ENCODE assay signal across 6 cellular contexts in genomic region chr17:38855101-38855714, GRCh38. TPM values are rescaled to one million over a fixed set of nuclear protein-coding genes. Genes with fewer than 3 reads are reported as not detected.
DNase-seq lines count a peak whose midpoint lies in the region; TF ChIP-seq lines count a peak whose summit lies in the region.
"Not testable (repeated sequence)": the region's sequence is repeated elsewhere in the genome, so short reads cannot be mapped to it uniquely, and the experiment has no call there.

No MANE protein-coding gene starts in this region.

- not testable (repeated sequence) for H3K23ac ChIP-seq in H9 (ENCODE audit: insufficient read length, low read depth, low read length)

- not testable (repeated sequence) for H3K27me3 Mint-ChIP-seq in H9 (ENCODE audit: low read depth); T-helper 1 cell treated with Interleukin-12 subunit alpha and Interleukin-12 subunit beta and Interleukin-4 antibody, amounts not matched to agents 30 μg/mL and 1 μg/mL, for 36 hours (ENCODE audit: low read depth); activated naive CD8-positive, alpha-beta T cell treated with anti-CD3 and anti-CD28 coated beads for 36 hours
- peaks cover 11% of the 10 kb centered on the region for H3K27me3 Mint-ChIP-seq in nephron progenitor cell (ENCODE audit: low read depth, poor library complexity)

- not testable (repeated sequence) for DNase-seq in H9; activated naive CD8-positive, alpha-beta T cell treated with anti-CD3 and anti-CD28 coated beads for 36 hours; epithelial cell of prostate (ENCODE audit: low read depth, low spot score); nephron progenitor cell

- not testable (repeated sequence) for H3K9me3 ChIP-seq in H9 (ENCODE audit: control insufficient read depth, low read depth, low read length)

- H3K56ac ChIP-seq in H9 (ENCODE audit: insufficient read length, low read depth, low read length): not testable (repeated sequence)

- H3K4me3 Mint-ChIP-seq in H9; T-helper 1 cell treated with Interleukin-12 subunit alpha and Interleukin-12 subunit beta and Interleukin-4 antibody, amounts not matched to agents 30 μg/mL and 1 μg/mL, for 36 hours: not testable (repeated sequence)
- H3K4me3 Mint-ChIP-seq in activated naive CD8-positive, alpha-beta T cell treated with anti-CD3 and anti-CD28 coated beads for 36 hours: peak overlapping the region; percentile 32
- peak overlapping the region; percentile 65 for H3K4me3 Mint-ChIP-seq in nephron progenitor cell

- H2BK20ac ChIP-seq in H9 (ENCODE audit: low read depth, low read length, poor library complexity, severe bottlenecking): not testable (repeated sequence)

- not testable (repeated sequence) for H4K20me1 ChIP-seq in H9 (ENCODE audit: control insufficient read depth, insufficient read depth, insufficient read length)

- H3K4me2 ChIP-seq in H9 (ENCODE audit: insufficient read depth, insufficient read length, low read length): not testable (repeated sequence)

- not testable (repeated sequence) for H3K4me1 ChIP-seq in H9 (ENCODE audit: insufficient read depth, low read length)

- not testable (repeated sequence) for H4K91ac ChIP-seq in H9 (ENCODE audit: insufficient read length, low read depth, low read length)

- H3K79me1 ChIP-seq in H9 (ENCODE audit: insufficient read depth, low read depth, low read length, poor library complexity, severe bottlenecking): not testable (repeated sequence)

- not testable (repeated sequence) for H3T11ph ChIP-seq in H9 (ENCODE audit: low read length)

- not testable (repeated sequence) for H4K8ac ChIP-seq in H9 (replicated peaks; ENCODE audit: insufficient read length, low read depth, low read length)

- H2BK12ac ChIP-seq in H9 (ENCODE audit: insufficient read length, low read depth, low read length): not testable (repeated sequence)

- H3K9me3 Mint-ChIP-seq in H9; T-helper 1 cell treated with Interleukin-12 subunit alpha and Interleukin-12 subunit beta and Interleukin-4 antibody, amounts not matched to agents 30 μg/mL and 1 μg/mL, for 36 hours; activated naive CD8-positive, alpha-beta T cell treated with anti-CD3 and anti-CD28 coated beads for 36 hours; nephron progenitor cell: not testable (repeated sequence)

- not testable (repeated sequence) for TF ChIP-seq CTCF in 22Rv1 (IDR thresholded peaks at IDR 0.05); H9 (conservative IDR thresholded peaks at IDR 0.05); nephron progenitor cell (IDR thresholded peaks at IDR 0.05)

- H2BK15ac ChIP-seq in H9 (ENCODE audit: low read depth, low read length): 0 out of 2 replicates have a peak overlapping the region, but pooled peaks have one; percentile 99

- no CpG with 5 or more reads among the region's 28 CpGs for WGBS in H9 (ENCODE audit: extremely low coverage, insufficient read length, low lambda C conversion rate)

- H2BK120ac ChIP-seq in H9 (ENCODE audit: low read depth, low read length, poor library complexity, severe bottlenecking): not testable (repeated sequence)

- H3K9ac ChIP-seq in H9 (ENCODE audit: extremely low read depth, insufficient read length, low read length): not testable (repeated sequence)

- H3K4ac ChIP-seq in H9 (ENCODE audit: low read depth, low read length): not testable (repeated sequence)

- H3K23me2 ChIP-seq in H9 (ENCODE audit: insufficient read length, low read depth, low read length, poor library complexity, severe bottlenecking): peaks cover 12% of the 10 kb centered on the region

- not testable (repeated sequence) for H4K5ac ChIP-seq in H9 (ENCODE audit: insufficient read length, low read depth, low read length)

- H3K27ac Mint-ChIP-seq in H9: not testable (repeated sequence)
- H3K27ac Mint-ChIP-seq in T-helper 1 cell treated with Interleukin-12 subunit alpha and Interleukin-12 subunit beta and Interleukin-4 antibody, amounts not matched to agents 30 μg/mL and 1 μg/mL, for 36 hours: peak overlapping the region; percentile 60
- H3K27ac Mint-ChIP-seq in activated naive CD8-positive, alpha-beta T cell treated with anti-CD3 and anti-CD28 coated beads for 36 hours: peak overlapping the region; percentile 96
- H3K27ac Mint-ChIP-seq in nephron progenitor cell: peak overlapping the region; percentile 59

- not testable (repeated sequence) for H3K27me3 ChIP-seq in H9 (ENCODE audit: insufficient read depth, low read length)

- not testable (repeated sequence) for H3K14ac ChIP-seq in H9 (ENCODE audit: insufficient read depth, low read length)

- H3K36me3 Mint-ChIP-seq in H9 (ENCODE audit: insufficient read depth in 1 of 3, low read depth in 3 of 3) (peaks cover 34 to 37% (median 34%) of the 10 kb centered on the region in 3 experiments), nephron progenitor cell (ENCODE audit: low read depth) (peaks cover 34% of the 10 kb centered on the region)
- peaks cover 37% of the 10 kb centered on the region for H3K36me3 Mint-ChIP-seq in T-helper 1 cell treated with Interleukin-12 subunit alpha and Interleukin-12 subunit beta and Interleukin-4 antibody, amounts not matched to agents 30 μg/mL and 1 μg/mL, for 36 hours (ENCODE audit: low read depth)
- peaks cover 35% of the 10 kb centered on the region for H3K36me3 Mint-ChIP-seq in activated naive CD8-positive, alpha-beta T cell treated with anti-CD3 and anti-CD28 coated beads for 36 hours

- not testable (repeated sequence) for H3K18ac ChIP-seq in H9 (ENCODE audit: insufficient read length, low read depth, low read length)

- H2AFZ ChIP-seq in H9 (ENCODE audit: low read length): not testable (repeated sequence)

- H3K4me1 Mint-ChIP-seq in H9: peaks cover 18 to 25% of the 10 kb centered on the region in 2 experiments
- peaks cover 44% of the 10 kb centered on the region for H3K4me1 Mint-ChIP-seq in T-helper 1 cell treated with Interleukin-12 subunit alpha and Interleukin-12 subunit beta and Interleukin-4 antibody, amounts not matched to agents 30 μg/mL and 1 μg/mL, for 36 hours (ENCODE audit: low read depth)
- H3K4me1 Mint-ChIP-seq in activated naive CD8-positive, alpha-beta T cell treated with anti-CD3 and anti-CD28 coated beads for 36 hours: peaks cover 27% of the 10 kb centered on the region
- H3K4me1 Mint-ChIP-seq in nephron progenitor cell: peaks cover 38% of the 10 kb centered on the region

- 0 out of 2 replicates have a peak overlapping the region, but pooled peaks have one; percentile 88 for H3K27ac ChIP-seq in 22Rv1
- not testable (repeated sequence) for H3K27ac ChIP-seq in H9 (ENCODE audit: insufficient read length, low read depth, low read length)
- H3K27ac ChIP-seq in epithelial cell of prostate: peak overlapping the region; percentile 88

- not testable (repeated sequence) for H2BK5ac ChIP-seq in H9 (ENCODE audit: insufficient read length, low read length)

- not testable (repeated sequence) for H2AK5ac ChIP-seq in H9 (ENCODE audit: insufficient read length, low read length)

- H3K79me2 ChIP-seq in H9 (ENCODE audit: insufficient read depth, low read length): peaks cover 22% of the 10 kb centered on the region

RNA-seq across cellular contexts. Expression of gene RPL23, which starts 1.7 kb away (rescaled TPM):
- total RNA-seq in H9 (2021): 2,040 and 2,084 TPM in 2 replicates
- 1,000 to 10,000 TPM; 1,956 to 1,966 TPM for total RNA-seq in activated naive CD8-positive, alpha-beta T cell treated with anti-CD3 and anti-CD28 coated beads for 36 hours

RNA-seq across cellular contexts. Expression of gene LASP1, which starts 14.7 kb away (rescaled TPM):
- 121 and 122 TPM in 2 replicates for total RNA-seq in H9 (2021)
- 100 to 1,000 TPM; 131 TPM for total RNA-seq in activated naive CD8-positive, alpha-beta T cell treated with anti-CD3 and anti-CD28 coated beads for 36 hours

RNA-seq across cellular contexts. Expression of gene CWC25, which starts 30.1 kb away (rescaled TPM):
- 15.4 and 15.9 TPM in 2 replicates for total RNA-seq in H9 (2021)
- total RNA-seq in activated naive CD8-positive, alpha-beta T cell treated with anti-CD3 and anti-CD28 coated beads for 36 hours: 10 to 100 TPM; 22.3 to 25.6 TPM

RNA-seq across cellular contexts. Expression of gene PIP4K2B, which starts 55.9 kb away (rescaled TPM):
- total RNA-seq in H9 (2021): 61.9 and 62.9 TPM in 2 replicates
- total RNA-seq in activated naive CD8-positive, alpha-beta T cell treated with anti-CD3 and anti-CD28 coated beads for 36 hours: 10 to 100 TPM; 39.6 to 41.1 TPM
